10 cellular contexts compared by ENCODE assay signal in genomic region chrX:25012793-25013592, GRCh38. TPM values are rescaled to one million over a fixed set of nuclear protein-coding genes. Genes with fewer than 3 reads are reported as not detected.
DNase-seq lines count a peak whose midpoint lies in the region; ATAC-seq, FAIRE-seq and TF ChIP-seq lines count a peak whose summit lies in the region.
"Had no signal": no experiment of that assay in that cellular context is flagged by ENCODE, and none has a peak within 500 bp of the region (broad histone marks: within the 10 kb centered on the region; RNA-seq: fewer than 3 reads in every experiment).

No MANE protein-coding gene starts in this region.

- H3K79me2 ChIP-seq in keratinocyte (ENCODE audit: control insufficient read depth, insufficient read depth, low read length), result no peaks in the 10 kb centered on the region

- H3K4me2 ChIP-seq in keratinocyte (ENCODE audit: control insufficient read depth, extremely low read depth, insufficient read depth, low read depth, low read length), result peak overlapping the region; percentile 27

- H4K20me1 ChIP-seq in keratinocyte (ENCODE audit: control insufficient read depth, extremely low read depth, insufficient read depth, low read length), result no peaks in the 10 kb centered on the region

- H3K27ac ChIP-seq in right atrium auricular region (no peak overlapping the region), keratinocyte (ENCODE audit: control insufficient read depth, insufficient read depth, low read length) (no peak overlapping the region), vagina (no peak overlapping the region)

- H3K27me3 ChIP-seq in right atrium auricular region (peaks cover 20 to 51% of the 10 kb centered on the region in 2 donors), keratinocyte (ENCODE audit: control insufficient read depth, extremely low read depth, insufficient read depth, low read length) (peaks cover 92% of the 10 kb centered on the region), vagina (no peaks in the 10 kb centered on the region)

- intact Hi-C loops in left cardiac atrium (cut with DNase I), result no loop called here
- intact Hi-C loops in vagina (cut with DNase I), result no loop called here

- ATAC-seq in left cardiac atrium (peak; percentile 28 to 31), SK-N-SH treated with all-trans-retinoic acid at 6 μM for 48 hours (peak; percentile 7; the same call in 1 of the 3 replicates)

- no peaks in the 10 kb centered on the region for H3K9me1 ChIP-seq in keratinocyte (ENCODE audit: control insufficient read depth, extremely low read depth, insufficient read depth, low read length)

- DNase-seq in left cardiac atrium (no peak), right atrium auricular region (ENCODE audit: low spot score) (no peak), keratinocyte (ENCODE audit: low read depth, low spot score) (no peak), vagina (ENCODE audit: extremely low spot score in 2 of 2) (no peak), RKO (ENCODE audit: low spot score) (no peak), NCI-H526 treated with DMSO at 0.1 percent for 48 hours (lab: John Stamatoyannopoulos, UW) (no peak), cerebellar nuclear complex (lab: John Stamatoyannopoulos, UW) (no peak)
- DNase-seq: NCI-H187 treated with DMSO at 0.1 percent for 48 hours had no signal

- TF ChIP-seq POLR2A in vagina (IDR thresholded peaks at IDR 0.05), result no peak

- dilution Hi-C loops in keratinocyte (cut with MboI; ENCODE audit: extremely low pct_ligation_motif_present, low sequenced_read_pairs), result no loop called here

- H3K4me3 ChIP-seq in right atrium auricular region (peak overlapping the region in 1 of 2 donors; percentile 27), keratinocyte (ENCODE audit: control insufficient read depth in 2 of 3, extremely low read depth in 1 of 3, insufficient read depth in 2 of 3, low read depth in 1 of 3, low read length in 3 of 3) (no peak overlapping the region), vagina (peak overlapping the region; percentile 19 to 20)

- FAIRE-seq in keratinocyte (lab: Jason Lieb, UNC), result no peak
- FAIRE-seq: colon had no signal

- H3K9me3 ChIP-seq in right atrium auricular region (no peaks in the 10 kb centered on the region), keratinocyte (ENCODE audit: control insufficient read depth, low read depth, low read length) (no peaks in the 10 kb centered on the region), vagina (no peaks in the 10 kb centered on the region)

- no peaks in the 10 kb centered on the region for H3K36me3 ChIP-seq in right atrium auricular region
- H3K36me3 ChIP-seq in keratinocyte (ENCODE audit: control insufficient read depth in 2 of 2, extremely low read depth in 1 of 2, insufficient read depth in 2 of 2, low read length in 2 of 2), result no peaks in the 10 kb centered on the region
- H3K36me3 ChIP-seq in vagina, result no peaks in the 10 kb centered on the region

- TF ChIP-seq CTCF in right atrium auricular region (IDR thresholded peaks at IDR 0.05) (no peak), keratinocyte (optimal IDR thresholded peaks at IDR 0.05 in 1 of 3, IDR thresholded peaks at IDR 0.05 in 1 of 3, conservative IDR thresholded peaks at IDR 0.05 in 1 of 3; ENCODE audit: extremely low read depth in 1 of 3, insufficient read depth in 2 of 3, low read length in 3 of 3) (no peak), vagina (IDR thresholded peaks at IDR 0.05) (no peak)

- peak overlapping the region; percentile 6 for H2AFZ ChIP-seq in keratinocyte (ENCODE audit: control insufficient read depth, low read length)

- H3K9ac ChIP-seq in keratinocyte (ENCODE audit: control insufficient read depth, extremely low read depth, insufficient read depth, low read length), result no peak overlapping the region

- peaks cover 0 to 16% of the 10 kb centered on the region in 2 donors for H3K4me1 ChIP-seq in right atrium auricular region
- no peaks in the 10 kb centered on the region for H3K4me1 ChIP-seq in keratinocyte (ENCODE audit: control insufficient read depth, extremely low read depth, insufficient read depth, low read length)
- peaks cover 5% of the 10 kb centered on the region for H3K4me1 ChIP-seq in vagina

TF ChIP-seq in SK-N-SH treated with all-trans-retinoic acid at 6 μM for 48 hours, 23 proteins besides CTCF, POLR2A, EP300 and RAD21:
- TF ChIP-seq ARNTL (CRISPR knock-in tag; IDR thresholded peaks at IDR 0.05; ENCODE audit: borderline replicate concordance, low read depth) (no peak), ZFP30 (CRISPR knock-in tag; IDR thresholded peaks at IDR 0.05) (no peak), ZNF8 (CRISPR knock-in tag; IDR thresholded peaks at IDR 0.05) (no peak), ISL1 (CRISPR knock-in tag; IDR thresholded peaks at IDR 0.05) (no peak), POU6F1 (CRISPR knock-in tag; IDR thresholded peaks at IDR 0.05; ENCODE audit: borderline replicate concordance, low read depth) (no peak), OSR1 (CRISPR knock-in tag; IDR thresholded peaks at IDR 0.05) (no peak), ZC3H10 (CRISPR knock-in tag; IDR thresholded peaks at IDR 0.05) (no peak), ZNF70 (CRISPR knock-in tag; IDR thresholded peaks at IDR 0.05) (no peak), SNAI2 (CRISPR knock-in tag; IDR thresholded peaks at IDR 0.05) (no peak), ZFP3 (CRISPR knock-in tag; IDR thresholded peaks at IDR 0.05) (no peak), CREB5 (CRISPR knock-in tag; IDR thresholded peaks at IDR 0.05; ENCODE audit: low read depth) (no peak), GLIS3 (CRISPR knock-in tag; IDR thresholded peaks at IDR 0.05) (no peak), TCF4 (CRISPR knock-in tag; IDR thresholded peaks at IDR 0.05; ENCODE audit: borderline replicate concordance) (no peak), CSRNP3 (CRISPR knock-in tag; IDR thresholded peaks at IDR 0.05) (no peak), ZNF565 (CRISPR knock-in tag; conservative IDR thresholded peaks at IDR 0.05; ENCODE audit: low read depth) (no peak), ESRRG (CRISPR knock-in tag; IDR thresholded peaks at IDR 0.05) (no peak)

RNA-seq across cellular contexts. Expression of gene ARX, which starts 2.8 kb away (rescaled TPM):
- total RNA-seq in left cardiac atrium, result not detected
- total RNA-seq in right atrium auricular region, result not detected
- not detected in 3 replicates for polyA plus RNA-seq in keratinocyte
- polyA plus RNA-seq in keratinocyte (2011; ENCODE audit: low read depth), result not detected
- not detected in 2 replicates for polyA plus RNA-seq in keratinocyte (2011; cell fraction: cytosol; rRNA removed)
- not detected in 2 replicates for polyA plus RNA-seq in keratinocyte (2011; cell fraction: nucleus; rRNA removed)
- not detected in 2 replicates for polyA plus RNA-seq in keratinocyte (2012; ENCODE audit: low replicate concordance)
- polyA minus RNA-seq in keratinocyte, result not detected in 3 replicates
- not detected for polyA minus RNA-seq in keratinocyte (2011; cell fraction: cytosol; rRNA and poly(A)+ RNA removed)
- polyA minus RNA-seq in keratinocyte (2011; cell fraction: nucleus; rRNA and poly(A)+ RNA removed), result not detected in 2 replicates
- total RNA-seq in vagina, result not detected

Comparison
In these comparisons a context has a peak if more than half of its experiments do, and no peak if none do; other contexts are left out.
1. H3K4me3 ChIP-seq: peak in vagina (2 of 2); none in keratinocyte (0 of 3).